ENCODE assay signal across 24 cellular contexts in genomic region chr1:74341702-74342339, GRCh38.
"Had no signal": no experiment of that assay in that cellular context is flagged by ENCODE, and none has a peak within 500 bp of the region (broad histone marks: within the 10 kb centered on the region; RNA-seq: fewer than 3 reads in every experiment).

No MANE protein-coding gene starts in this region.

- H2AFZ ChIP-seq: hepatocyte had no signal

- H3K9me3 Mint-ChIP-seq: activated naive CD8-positive, alpha-beta T cell treated with anti-CD3 and anti-CD28 coated beads for 36 hours; activated T-cell treated with anti-CD3 and anti-CD28 coated beads, Interleukin-2, amount 50 U/mL, for 24 hours; activated T-helper 17 cell treated with anti-CD3 and anti-CD28 coated beads, Interleukin-2, amount 50 U/mL, for 72 hours; mesothelial cell of epicardium; stimulated activated effector memory CD8-positive, alpha-beta T cell treated with anti-CD3 and anti-CD28 coated beads, Interleukin-12 subunit alpha, Interleukin-12 subunit beta, amount 100 ng/mL, for 72 hours; stimulated activated naive CD8-positive, alpha-beta T cell treated with anti-CD3 and anti-CD28 coated beads, Interleukin-15, amount 100 ng/mL, for 72 hours had no signal

- H3K4me2 ChIP-seq: hepatocyte had no signal

- H3K27ac Mint-ChIP-seq: activated naive CD8-positive, alpha-beta T cell treated with anti-CD3 and anti-CD28 coated beads for 36 hours; activated T-cell treated with anti-CD3 and anti-CD28 coated beads, Interleukin-2, amount 50 U/mL, for 24 hours; activated T-helper 17 cell treated with anti-CD3 and anti-CD28 coated beads, Interleukin-2, amount 50 U/mL, for 72 hours; immature natural killer cell; mesothelial cell of epicardium; naive thymus-derived CD8-positive, alpha-beta T cell; stimulated activated effector memory CD8-positive, alpha-beta T cell treated with anti-CD3 and anti-CD28 coated beads, Interleukin-12 subunit alpha, Interleukin-12 subunit beta, amount 100 ng/mL, for 72 hours; stimulated activated naive CD8-positive, alpha-beta T cell treated with anti-CD3 and anti-CD28 coated beads, Interleukin-15, amount 100 ng/mL, for 72 hours; T-helper 1 cell treated with Interleukin-12 subunit alpha and Interleukin-12 subunit beta and Interleukin-4 antibody, amounts not matched to agents 30 μg/mL and 1 μg/mL, for 36 hours; WTC11 had no signal

- H3K36me3 Mint-ChIP-seq: activated naive CD8-positive, alpha-beta T cell treated with anti-CD3 and anti-CD28 coated beads for 36 hours; immature natural killer cell; mesothelial cell of epicardium; naive thymus-derived CD8-positive, alpha-beta T cell; stimulated activated effector memory CD8-positive, alpha-beta T cell treated with anti-CD3 and anti-CD28 coated beads, Interleukin-12 subunit alpha, Interleukin-12 subunit beta, amount 100 ng/mL, for 72 hours; WTC11 had no signal

- H3K4me3 Mint-ChIP-seq: activated naive CD8-positive, alpha-beta T cell treated with anti-CD3 and anti-CD28 coated beads for 36 hours; activated T-cell treated with anti-CD3 and anti-CD28 coated beads, Interleukin-2, amount 50 U/mL, for 24 hours; activated T-helper 17 cell treated with anti-CD3 and anti-CD28 coated beads, Interleukin-2, amount 50 U/mL, for 72 hours; immature natural killer cell; mesothelial cell of epicardium; naive thymus-derived CD8-positive, alpha-beta T cell; stimulated activated effector memory CD8-positive, alpha-beta T cell treated with anti-CD3 and anti-CD28 coated beads, Interleukin-12 subunit alpha, Interleukin-12 subunit beta, amount 100 ng/mL, for 72 hours; stimulated activated naive CD8-positive, alpha-beta T cell treated with anti-CD3 and anti-CD28 coated beads, Interleukin-15, amount 100 ng/mL, for 72 hours; T-helper 1 cell treated with Interleukin-12 subunit alpha and Interleukin-12 subunit beta and Interleukin-4 antibody, amounts not matched to agents 30 μg/mL and 1 μg/mL, for 36 hours; WTC11 had no signal

- H3K4me1 ChIP-seq: left lung, pancreas, tibial artery had no signal

- H3K36me3 ChIP-seq: left lung, pancreas, tibial artery had no signal

- FAIRE-seq: bronchial epithelial cell, pancreas, small intestine had no signal

- H3K27me3 Mint-ChIP-seq: activated naive CD8-positive, alpha-beta T cell treated with anti-CD3 and anti-CD28 coated beads for 36 hours; activated T-cell treated with anti-CD3 and anti-CD28 coated beads, Interleukin-2, amount 50 U/mL, for 24 hours; activated T-helper 17 cell treated with anti-CD3 and anti-CD28 coated beads, Interleukin-2, amount 50 U/mL, for 72 hours; naive thymus-derived CD8-positive, alpha-beta T cell; stimulated activated naive CD8-positive, alpha-beta T cell treated with anti-CD3 and anti-CD28 coated beads, Interleukin-15, amount 100 ng/mL, for 72 hours had no signal

- ATAC-seq: activated T-helper 17 cell treated with anti-CD3 and anti-CD28 coated beads, Interleukin-2, amount 50 U/mL, for 72 hours; left lung; naive thymus-derived CD8-positive, alpha-beta T cell; pancreas; sciatic nerve; stimulated activated effector memory CD8-positive, alpha-beta T cell treated with anti-CD3 and anti-CD28 coated beads, Interleukin-12 subunit alpha, Interleukin-12 subunit beta, amount 100 ng/mL, for 72 hours; stimulated activated naive CD8-positive, alpha-beta T cell treated with anti-CD3 and anti-CD28 coated beads, Interleukin-15, amount 100 ng/mL, for 72 hours; WTC11 had no signal

- H3K27me3 ChIP-seq: hepatocyte, left lung, pancreas, tibial artery had no signal

- H3K9me3 ChIP-seq: left lung, pancreas, tibial artery had no signal

- H3K4me3 ChIP-seq: hepatocyte, left lung, pancreas, tibial artery had no signal

- H3K27ac ChIP-seq: epithelial cell of prostate, hepatocyte, left lung, pancreas, tibial artery had no signal

- DNase-seq: activated CD8-positive, alpha-beta memory T cell treated with anti-CD3 and anti-CD28 coated beads for 24 hours; activated CD8-positive, alpha-beta memory T cell treated with anti-CD3 and anti-CD28 coated beads, Interleukin-2, amount 50 U/mL, for 4 hours; activated naive CD4-positive, alpha-beta T cell; activated naive CD8-positive, alpha-beta T cell treated with anti-CD3 and anti-CD28 coated beads for 36 hours; activated T-cell treated with anti-CD3 and anti-CD28 coated beads, Interleukin-2, amount 50 U/mL, for 24 hours; immature natural killer cell; left lung; mammary epithelial cell; naive thymus-derived CD8-positive, alpha-beta T cell; pancreas; small intestine; stimulated activated CD4-positive, alpha-beta T cell treated with anti-CD3 and anti-CD28 coated beads, Interleukin-2, amount 100 ng/mL, for 24 hours; stimulated activated naive CD8-positive, alpha-beta T cell treated with anti-CD3 and anti-CD28 coated beads, Interleukin-15, amount 100 ng/mL, for 72 hours; T1000; tibial artery had no signal

- H3K4me1 Mint-ChIP-seq: activated naive CD8-positive, alpha-beta T cell treated with anti-CD3 and anti-CD28 coated beads for 36 hours; activated T-helper 17 cell treated with anti-CD3 and anti-CD28 coated beads, Interleukin-2, amount 50 U/mL, for 72 hours; immature natural killer cell; stimulated activated effector memory CD8-positive, alpha-beta T cell treated with anti-CD3 and anti-CD28 coated beads, Interleukin-12 subunit alpha, Interleukin-12 subunit beta, amount 100 ng/mL, for 72 hours; stimulated activated naive CD8-positive, alpha-beta T cell treated with anti-CD3 and anti-CD28 coated beads, Interleukin-15, amount 100 ng/mL, for 72 hours; WTC11 had no signal

- H3K79me2 ChIP-seq: hepatocyte had no signal
